In the genomic region with DNA sequence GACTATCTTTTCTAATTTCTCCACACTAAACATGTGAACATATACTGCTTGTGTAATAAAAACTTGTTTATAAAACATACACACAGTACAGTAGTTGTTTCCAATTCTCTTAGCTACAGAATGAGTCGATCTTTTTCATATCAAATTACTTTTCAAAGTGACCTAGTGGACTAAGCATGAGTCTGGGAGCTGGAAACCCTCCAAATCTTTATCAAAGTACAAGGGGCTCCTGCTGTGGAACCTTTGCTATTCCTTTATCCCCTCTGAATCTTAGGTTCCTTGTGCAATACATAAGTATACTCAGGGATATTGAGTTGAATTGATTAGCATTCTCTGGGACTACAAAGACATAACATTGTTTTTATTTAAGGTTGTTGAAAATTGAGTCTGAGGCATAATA, we compare ENCODE assay signal across 13 cellular contexts.
"Had no signal": no experiment of that assay in that cellular context is flagged by ENCODE, and none has a peak within 500 bp of the region (broad histone marks: within the 10 kb centered on the region; RNA-seq: fewer than 3 reads in every experiment).

No MANE protein-coding gene starts in this region.

- H3K4me3 ChIP-seq: esophagus muscularis mucosa, heart left ventricle, right atrium auricular region had no signal

- H3K27ac ChIP-seq: esophagus muscularis mucosa, heart left ventricle, right atrium auricular region had no signal

- H3K4me1 ChIP-seq: esophagus muscularis mucosa, right atrium auricular region had no signal

- DNase-seq: activated CD4-positive, alpha-beta T cell treated with anti-CD3 and anti-CD28 coated beads, Interleukin-2, amount 10 ng/mL, durations not matched to agents 24 days and 14 days; activated CD8-positive, alpha-beta memory T cell treated with anti-CD3 and anti-CD28 coated beads for 24 hours; activated naive CD4-positive, alpha-beta T cell treated with anti-CD3 and anti-CD28 coated beads for 36 hours; heart left ventricle; islet precursor cell; mammary epithelial cell; naive thymus-derived CD8-positive, alpha-beta T cell; small intestine; substantia nigra; T-helper 1 cell; trophoblast cell had no signal

- H3K36me3 ChIP-seq: esophagus muscularis mucosa, heart left ventricle, right atrium auricular region had no signal

- H3K9me3 ChIP-seq: esophagus muscularis mucosa had no signal

- H3K27me3 ChIP-seq: esophagus muscularis mucosa, right atrium auricular region had no signal
